Comparison of ENCODE assay signal across 25 cellular contexts in the genomic region with DNA sequence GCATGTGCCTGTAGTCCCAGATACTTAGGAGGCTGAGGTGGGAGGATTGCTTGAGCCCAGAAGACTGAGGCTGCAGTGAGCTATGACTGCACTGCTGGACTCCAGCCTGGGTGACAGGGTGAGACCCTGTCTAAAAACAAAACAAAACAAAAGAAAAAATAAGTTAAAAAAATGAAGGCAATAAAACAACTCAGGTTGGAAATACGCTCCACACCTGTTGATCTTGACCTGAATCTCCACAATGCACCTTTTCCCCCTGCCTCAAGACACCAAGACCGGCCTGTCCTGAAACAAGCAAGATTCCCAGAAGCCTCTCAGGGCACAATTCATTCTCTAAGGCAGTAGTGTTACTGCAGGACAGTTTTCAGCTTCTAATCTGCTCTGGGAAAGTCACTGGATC. TPM values are rescaled to one million over a fixed set of nuclear protein-coding genes. Genes with fewer than 3 reads are reported as not detected.
"Had no signal": no experiment of that assay in that cellular context is flagged by ENCODE, and none has a peak within 500 bp of the region (broad histone marks: within the 10 kb centered on the region; RNA-seq: fewer than 3 reads in every experiment).

No MANE protein-coding gene starts in this region.

- H3K9me3 Mint-ChIP-seq: memory B cell; naive thymus-derived CD8-positive, alpha-beta T cell; neural progenitor cell had no signal

- H3K4me1 ChIP-seq: neural progenitor cell had no signal

- H3K36me3 ChIP-seq: neural progenitor cell, sigmoid colon, uterus had no signal

- H3K36me3 Mint-ChIP-seq: memory B cell had no signal

- DNase-seq: central memory CD4-positive, alpha-beta T cell; dorsolateral prefrontal cortex; effector CD8-positive, alpha-beta T cell; esophagus squamous epithelium; foreskin fibroblast; kidney; left cardiac atrium; left ventricle myocardium inferior; lower lobe of right lung; naive thymus-derived CD8-positive, alpha-beta T cell; occipital lobe; psoas muscle; sigmoid colon; stimulated activated CD4-positive, alpha-beta T cell treated with anti-CD3 and anti-CD28 coated beads, Interleukin-2, amount 100 ng/mL, for 24 hours; stimulated activated naive CD4-positive, alpha-beta T cell; tibial artery; upper lobe of left lung; uterus had no signal

- H2AFZ ChIP-seq: neural progenitor cell had no signal

- H3K27me3 Mint-ChIP-seq: memory B cell had no signal

- ATAC-seq: left cardiac atrium; lower lobe of right lung; naive thymus-derived CD8-positive, alpha-beta T cell; psoas muscle had no signal

- H3K27me3 ChIP-seq: dorsolateral prefrontal cortex, esophagus squamous epithelium, neural progenitor cell, sigmoid colon, tibial artery, upper lobe of left lung, uterus had no signal

- H3K27ac Mint-ChIP-seq: memory B cell had no signal

- H3K27ac ChIP-seq: coronary artery, dorsolateral prefrontal cortex, epithelial cell of prostate, esophagus squamous epithelium, left ventricle myocardium inferior, lower lobe of right lung, psoas muscle, tibial artery, upper lobe of left lung had no signal

- H3K4me3 Mint-ChIP-seq: memory B cell; naive thymus-derived CD8-positive, alpha-beta T cell; neural progenitor cell had no signal

- H3K4me1 Mint-ChIP-seq: memory B cell; naive thymus-derived CD8-positive, alpha-beta T cell had no signal

- H3K9ac ChIP-seq: neural progenitor cell had no signal

- H3K4me2 ChIP-seq: neural progenitor cell had no signal

- H3K4me3 ChIP-seq: coronary artery, dorsolateral prefrontal cortex, esophagus squamous epithelium, left ventricle myocardium inferior, lower lobe of right lung, neural progenitor cell, psoas muscle, sigmoid colon, skin epidermis, tibial artery, upper lobe of left lung, uterus had no signal

RNA-seq across cellular contexts. Expression of gene CEBPE, which starts 20.8 kb away (rescaled TPM):
- total RNA-seq: chondrocyte, esophagus squamous epithelium, kidney, left cardiac atrium, left ventricle myocardium inferior, temporal lobe, uterus had no signal

RNA-seq across cellular contexts. Expression of gene CIROP, which starts 35.1 kb away (rescaled TPM):
- total RNA-seq: chondrocyte; kidney; left cardiac atrium; left ventricle myocardium inferior; lower lobe of right lung; naive thymus-derived CD8-positive, alpha-beta T cell; occipital lobe; psoas muscle; temporal lobe; upper lobe of left lung; uterus had no signal
- polyA plus RNA-seq: naive thymus-derived CD8-positive, alpha-beta T cell; sigmoid colon had no signal
